ENCODE assay signal across 11 cellular contexts in the genomic region with DNA sequence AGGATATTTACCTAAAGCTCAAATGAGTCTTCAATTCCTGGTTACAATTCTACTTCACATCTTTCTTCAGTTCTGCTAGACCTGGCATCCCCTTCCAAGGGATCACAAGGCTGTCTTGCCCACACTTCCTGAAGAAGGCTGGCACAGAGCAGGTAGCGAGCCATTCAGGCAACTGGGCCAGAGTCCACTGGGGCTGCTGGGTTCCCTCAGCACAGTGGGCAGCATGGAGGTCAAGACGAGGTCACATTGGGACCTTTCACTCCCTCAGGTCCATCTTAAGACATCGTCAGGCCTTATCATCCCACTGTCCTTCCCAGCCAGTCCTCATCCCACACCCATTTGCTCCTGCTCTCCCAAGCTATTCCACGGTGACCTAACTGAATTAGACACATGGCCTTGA.
DNase-seq lines count a peak whose midpoint lies in the region; ATAC-seq, FAIRE-seq and TF ChIP-seq lines count a peak whose summit lies in the region.
"Had no signal": no experiment of that assay in that cellular context is flagged by ENCODE, and none has a peak within 500 bp of the region (broad histone marks: within the 10 kb centered on the region; RNA-seq: fewer than 3 reads in every experiment).

No MANE protein-coding gene starts in this region.

- H3K4me1 Mint-ChIP-seq in memory B cell, result peaks cover 31% of the 10 kb centered on the region

- no peaks in the 10 kb centered on the region for H3K27me3 ChIP-seq in cardiac muscle cell
- no peaks in the 10 kb centered on the region for H3K27me3 ChIP-seq in GM12878 (replicated peaks in 1 of 2; ENCODE audit: control insufficient read depth in 2 of 2, insufficient read depth in 2 of 2, low read length in 1 of 2)

- CTCF ChIA-PET in GM12878 (lab: Yijun Ruan, JAX), result interaction anchor here (0.8 to 2.3 kb wide), 8 partner anchors 13 to 285 kb away, joined by 3 to 7 read pairs (median 6); no protein-coding TSS in a partner anchor

- no peak overlapping the region; the same call in 1 of the 2 replicates for H3K4me2 ChIP-seq in GM12878 (ENCODE audit: control insufficient read depth, insufficient read depth)
- H3K4me2 ChIP-seq: SK-N-SH had no signal

- no peak for TF ChIP-seq CTCF in cardiac muscle cell (IDR thresholded peaks at IDR 0.05; ENCODE audit: low read depth, low read length)
- no peak for TF ChIP-seq CTCF in GM12878 (IDR thresholded peaks at IDR 0.05 in 2 of 3, conservative IDR thresholded peaks at IDR 0.05 in 1 of 3; ENCODE audit: control insufficient read depth in 2 of 3, extremely low read depth in 1 of 3, insufficient read depth in 1 of 3, low read depth in 3 of 3, low read length in 3 of 3)
- no peak for TF ChIP-seq CTCF in foreskin fibroblast (IDR thresholded peaks at IDR 0.05; ENCODE audit: low read depth, low read length)

- ATAC-seq in left cardiac atrium (no peak), GM12878 (no peak), memory B cell (ENCODE audit: low read depth) (no peak), GM19467 (IDR thresholded peaks at IDR 0.05; ENCODE audit: unreplicated experiment) (no peak), GM21447 (IDR thresholded peaks at IDR 0.05; ENCODE audit: unreplicated experiment) (no peak)

- H3K36me3 ChIP-seq in cardiac muscle cell, result peaks cover 22% of the 10 kb centered on the region
- H3K36me3 ChIP-seq in GM12878 (ENCODE audit: control insufficient read depth in 2 of 2, insufficient read depth in 2 of 2, low read length in 1 of 2), result peaks cover 6 to 11% of the 10 kb centered on the region in 2 experiments; a peak in 3 of 4 replicates

- H3K9ac ChIP-seq in GM12878 (ENCODE audit: control insufficient read depth, insufficient read depth, low read length), result no peak overlapping the region
- H3K9ac ChIP-seq: SK-N-SH had no signal

- FAIRE-seq in GM12878 (lab: Jason Lieb, UNC) (no peak), urothelium cell line (lab: Jason Lieb, UNC) (peak; percentile 71)

- RAD21 ChIA-PET in GM12878 (lab: Charles Lee; ENCODE audit: unreplicated experiment), result interaction anchor here (1.0 to 2.2 kb wide), 17 partner anchors 15 to 197 kb away, joined by 3 to 6 read pairs (median 4); no protein-coding TSS in a partner anchor

- H3K79me2 ChIP-seq in GM12878 (ENCODE audit: control insufficient read depth, insufficient read depth, low read length), result no peaks in the 10 kb centered on the region

- H3K9me3 ChIP-seq in cardiac muscle cell (ENCODE audit: low read depth) (no peaks in the 10 kb centered on the region), GM12878 (replicated peaks; ENCODE audit: control insufficient read depth, insufficient read depth, low read length) (no peaks in the 10 kb centered on the region)
- H3K9me3 ChIP-seq: SK-N-SH had no signal

- TF ChIP-seq POLR2A in GM12878 (IDR thresholded peaks at IDR 0.05; ENCODE audit: low read depth, low read length), result no peak

- TF ChIP-seq EP300 in GM12878 (IDR thresholded peaks at IDR 0.05; ENCODE audit: borderline replicate concordance in 1 of 2, control insufficient read depth in 1 of 2, low read depth in 2 of 2, low read length in 2 of 2), result no peak

- H3K4me1 ChIP-seq in cardiac muscle cell (ENCODE audit: low read depth) (no peaks in the 10 kb centered on the region), GM12878 (ENCODE audit: control insufficient read depth, insufficient read depth, low read length) (peaks cover 15% of the 10 kb centered on the region)

- peak overlapping the region; percentile 88 for H3K27ac Mint-ChIP-seq in memory B cell

- intact Hi-C loops in left cardiac atrium (cut with DNase I), result loop anchor here in 1 of 2 donors (5.0 kb wide), 1 partner anchor 75 kb away; no protein-coding TSS in a partner anchor
- intact Hi-C loops in GM12878 (cut with micrococcal nuclease; ENCODE audit: unreplicated experiment), result loop anchor here (5.0 kb wide), 1 partner anchor 110 kb away; no protein-coding TSS in a partner anchor

- no peak overlapping the region for H3K4me3 Mint-ChIP-seq in memory B cell

- WGBS in GM12878 (ENCODE audit: insufficient coverage, insufficient replicate concordance, low lambda C conversion rate, missing lambda C conversion rate), result 100% methylated on average over 4 of the region's 4 CpGs

- in situ Hi-C loops in GM12878 (cut with MboI), result no loop called here

- H3K27me3 Mint-ChIP-seq in memory B cell, result no peaks in the 10 kb centered on the region

- H3K4me3 ChIP-seq in cardiac muscle cell, result no peak overlapping the region
- H3K4me3 ChIP-seq in GM12878, result no peak overlapping the region
- no peak overlapping the region for H3K4me3 ChIP-seq in foreskin fibroblast (ENCODE audit: low read depth in 1 of 2, low read length in 2 of 2)

- TF ChIP-seq RAD21 in GM12878 (IDR thresholded peaks at IDR 0.05; ENCODE audit: insufficient read depth, low read depth, low read length), result no peak

- peak overlapping the region; percentile 45 for H3K27ac ChIP-seq in cardiac muscle cell
- peak overlapping the region; percentile 64 for H3K27ac ChIP-seq in GM12878 (ENCODE audit: control insufficient read depth, insufficient read depth)

- POLR2A ChIA-PET in GM12878 (lab: Charles Lee), result interaction anchor here (1.2 to 1.8 kb wide), 3 partner anchors 13 to 111 kb away, joined by 3 to 5 read pairs (median 3); no protein-coding TSS in a partner anchor

- H4K20me1 ChIP-seq in GM12878 (ENCODE audit: control insufficient read depth, insufficient read depth), result no peaks in the 10 kb centered on the region

- H3K36me3 Mint-ChIP-seq in memory B cell, result no peaks in the 10 kb centered on the region

- H2AFZ ChIP-seq in GM12878 (ENCODE audit: control insufficient read depth, low read depth, low read length), result no peak overlapping the region

- SMC1A ChIA-PET in GM12878 (lab: Charles Lee; ENCODE audit: uncharacterized antibody, unreplicated experiment), result interaction anchor here (0.7 to 3.7 kb wide), 16 partner anchors 14 to 286 kb away, joined by 3 to 19 read pairs (median 4); no protein-coding TSS in a partner anchor

- no peak for DNase-seq in cardiac muscle cell (ENCODE audit: low read depth in 1 of 2, low spot score in 1 of 2)
- DNase-seq in left cardiac atrium, result no peak
- DNase-seq in GM12878 (ENCODE audit: low read depth, low spot score), result no peak
- DNase-seq in memory B cell (ENCODE audit: low spot score in 2 of 2), result no peak
- no peak for DNase-seq in urothelium cell line (ENCODE audit: low spot score)
- no peak for DNase-seq in foreskin fibroblast
- DNase-seq: effector CD4-positive, alpha-beta T cell; NCI-H2171 treated with DMSO at 0.1 percent for 48 hours; SK-N-SH had no signal

- H3K9me3 Mint-ChIP-seq in memory B cell, result no peaks in the 10 kb centered on the region

- BruUV-seq in GM12878 (replicated peaks; lab: Mats Ljungman, UMichigan), result no TSS peak

TF ChIP-seq in GM12878, 131 proteins besides CTCF, POLR2A, EP300 and RAD21 (continues in another document):
- TF ChIP-seq ASH2L (IDR thresholded peaks at IDR 0.05; ENCODE audit: borderline replicate concordance, low read depth) (no peak), HCFC1 (IDR thresholded peaks at IDR 0.05; ENCODE audit: low read length) (no peak)
- TF ChIP-seq, protein P1, sequence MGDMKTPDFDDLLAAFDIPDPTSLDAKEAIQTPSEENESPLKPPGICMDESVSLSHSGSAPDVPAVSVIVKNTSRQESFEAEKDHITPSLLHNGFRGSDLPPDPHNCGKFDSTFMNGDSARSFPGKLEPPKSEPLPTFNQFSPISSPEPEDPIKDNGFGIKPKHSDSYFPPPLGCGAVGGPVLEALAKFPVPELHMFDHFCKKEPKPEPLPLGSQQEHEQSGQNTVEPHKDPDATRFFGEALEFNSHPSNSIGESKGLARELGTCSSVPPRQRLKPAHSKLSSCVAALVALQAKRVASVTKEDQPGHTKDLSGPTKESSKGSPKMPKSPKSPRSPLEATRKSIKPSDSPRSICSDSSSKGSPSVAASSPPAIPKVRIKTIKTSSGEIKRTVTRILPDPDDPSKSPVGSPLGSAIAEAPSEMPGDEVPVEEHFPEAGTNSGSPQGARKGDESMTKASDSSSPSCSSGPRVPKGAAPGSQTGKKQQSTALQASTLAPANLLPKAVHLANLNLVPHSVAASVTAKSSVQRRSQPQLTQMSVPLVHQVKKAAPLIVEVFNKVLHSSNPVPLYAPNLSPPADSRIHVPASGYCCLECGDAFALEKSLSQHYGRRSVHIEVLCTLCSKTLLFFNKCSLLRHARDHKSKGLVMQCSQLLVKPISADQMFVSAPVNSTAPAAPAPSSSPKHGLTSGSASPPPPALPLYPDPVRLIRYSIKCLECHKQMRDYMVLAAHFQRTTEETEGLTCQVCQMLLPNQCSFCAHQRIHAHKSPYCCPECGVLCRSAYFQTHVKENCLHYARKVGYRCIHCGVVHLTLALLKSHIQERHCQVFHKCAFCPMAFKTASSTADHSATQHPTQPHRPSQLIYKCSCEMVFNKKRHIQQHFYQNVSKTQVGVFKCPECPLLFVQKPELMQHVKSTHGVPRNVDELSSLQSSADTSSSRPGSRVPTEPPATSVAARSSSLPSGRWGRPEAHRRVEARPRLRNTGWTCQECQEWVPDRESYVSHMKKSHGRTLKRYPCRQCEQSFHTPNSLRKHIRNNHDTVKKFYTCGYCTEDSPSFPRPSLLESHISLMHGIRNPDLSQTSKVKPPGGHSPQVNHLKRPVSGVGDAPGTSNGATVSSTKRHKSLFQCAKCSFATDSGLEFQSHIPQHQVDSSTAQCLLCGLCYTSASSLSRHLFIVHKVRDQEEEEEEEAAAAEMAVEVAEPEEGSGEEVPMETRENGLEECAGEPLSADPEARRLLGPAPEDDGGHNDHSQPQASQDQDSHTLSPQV (IDR thresholded peaks at IDR 0.05), result no peak
- TF ChIP-seq, protein P2, sequence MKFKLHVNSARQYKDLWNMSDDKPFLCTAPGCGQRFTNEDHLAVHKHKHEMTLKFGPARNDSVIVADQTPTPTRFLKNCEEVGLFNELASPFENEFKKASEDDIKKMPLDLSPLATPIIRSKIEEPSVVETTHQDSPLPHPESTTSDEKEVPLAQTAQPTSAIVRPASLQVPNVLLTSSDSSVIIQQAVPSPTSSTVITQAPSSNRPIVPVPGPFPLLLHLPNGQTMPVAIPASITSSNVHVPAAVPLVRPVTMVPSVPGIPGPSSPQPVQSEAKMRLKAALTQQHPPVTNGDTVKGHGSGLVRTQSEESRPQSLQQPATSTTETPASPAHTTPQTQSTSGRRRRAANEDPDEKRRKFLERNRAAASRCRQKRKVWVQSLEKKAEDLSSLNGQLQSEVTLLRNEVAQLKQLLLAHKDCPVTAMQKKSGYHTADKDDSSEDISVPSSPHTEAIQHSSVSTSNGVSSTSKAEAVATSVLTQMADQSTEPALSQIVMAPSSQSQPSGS (IDR thresholded peaks at IDR 0.05; ENCODE audit: low read length), result no peak
